Comparison of ENCODE assay signal across 1 cellular context in genomic region chr4:71147261-71147660, GRCh38.
TF ChIP-seq lines count a peak whose summit lies in the region.

No MANE protein-coding gene starts in this region.

TF ChIP-seq in IMR-90, 13 proteins besides CTCF, POLR2A, EP300 and RAD21 (continued from another document):
- no peak for TF ChIP-seq USF2 (IDR thresholded peaks at IDR 0.05; ENCODE audit: low read depth, low read length)
